8 cellular contexts compared by ENCODE assay signal in genomic region chr3:10263549-10264363, GRCh38. TPM values are rescaled to one million over a fixed set of nuclear protein-coding genes. Genes with fewer than 3 reads are reported as not detected.
DNase-seq lines count a peak whose midpoint lies in the region; ATAC-seq and TF ChIP-seq lines count a peak whose summit lies in the region.

No MANE protein-coding gene starts in this region.

- H3K4me3 Mint-ChIP-seq in CD4-positive, alpha-beta memory T cell: peak overlapping the region; percentile 72 to 91 (median 80)

- DNase-seq in CD4-positive, alpha-beta memory T cell: peak; percentile 66 to 80 (median 71)
- DNase-seq in LHCN-M2 (ENCODE audit: low read depth) (peak; percentile 29), erythroblast (lab: John Stamatoyannopoulos, UW) (peak; percentile 42 to 48), ovary (peak; percentile 50 to 75 (median 63)), upper lobe of left lung (peak in 1 of 2 donors; percentile 80), NCI-H1417 (lab: John Stamatoyannopoulos, UW) (no peak)
- DNase-seq in activated CD8-positive, alpha-beta memory T cell treated with anti-CD3 and anti-CD28 coated beads, Interleukin-2, amount 50 U/mL, for 1 hour (ENCODE audit: extremely low read depth): peak; percentile 42

- H3K27ac Mint-ChIP-seq in CD4-positive, alpha-beta memory T cell: peak overlapping the region; percentile 78 to 97 (median 91)

- peaks cover 58 to 69% of the 10 kb centered on the region in 2 donors for H3K36me3 Mint-ChIP-seq in CD4-positive, alpha-beta memory T cell

- H3K4me1 Mint-ChIP-seq in CD4-positive, alpha-beta memory T cell: peaks cover 48 to 93% (median 75%) of the 10 kb centered on the region in 4 donors

- no peaks in the 10 kb centered on the region for H3K9me3 ChIP-seq in CD4-positive, alpha-beta memory T cell (ENCODE audit: control insufficient read depth in 1 of 2, low read length in 2 of 2)
- H3K9me3 ChIP-seq in ovary (no peaks in the 10 kb centered on the region), upper lobe of left lung (no peaks in the 10 kb centered on the region)

- ATAC-seq in upper lobe of left lung (ENCODE audit: low FRiP score in 2 of 2) (peak in 1 of 2 donors; percentile 73), HG03196 (IDR thresholded peaks at IDR 0.05; ENCODE audit: unreplicated experiment) (no peak)

- H3K4me1 ChIP-seq in CD4-positive, alpha-beta memory T cell (ENCODE audit: insufficient read depth, low read length): peaks cover 83% of the 10 kb centered on the region
- H3K4me1 ChIP-seq in ovary (ENCODE audit: insufficient read depth) (peaks cover 6% of the 10 kb centered on the region), upper lobe of left lung (peaks cover 4 to 22% (median 7%) of the 10 kb centered on the region in 4 donors)

- CTCF ChIA-PET in CD4-positive, alpha-beta memory T cell (lab: Charles Lee; ENCODE audit: partially characterized antibody): interaction anchor here (0.7 to 5.3 kb wide), 30 partner anchors 8 to 832 kb away, joined by 3 to 67 read pairs (median 4); partner anchors contain the start of genes CRELD1, IRAK2, TATDN2 and VHL

- no peaks in the 10 kb centered on the region for H3K9me3 Mint-ChIP-seq in CD4-positive, alpha-beta memory T cell

- H3K27me3 Mint-ChIP-seq in CD4-positive, alpha-beta memory T cell: no peaks in the 10 kb centered on the region

- TF ChIP-seq POLR2A in erythroblast (IDR thresholded peaks at IDR 0.05; ENCODE audit: low read length): no peak
- no peak for TF ChIP-seq POLR2A in ovary (IDR thresholded peaks at IDR 0.05)
- no peak for TF ChIP-seq POLR2A in upper lobe of left lung (IDR thresholded peaks at IDR 0.05)

- H3K27ac ChIP-seq in CD4-positive, alpha-beta memory T cell (ENCODE audit: low read depth, low read length): peak overlapping the region; percentile 64
- H3K27ac ChIP-seq in ovary (peak overlapping the region in 1 of 2 donors; percentile 67), upper lobe of left lung (peak overlapping the region in 1 of 4 donors; percentile 14)

- intact Hi-C loops in CD4-positive, alpha-beta memory T cell (cut with micrococcal nuclease): loop anchor here (1.0 kb wide), 3 partner anchors 15 to 99 kb away; partner anchors contain the start of genes IRAK2 and TATDN2
- intact Hi-C loops in ovary (cut with DNase I): no loop called here

- peak in 2 of 3 donors; percentile 46 to 54 for TF ChIP-seq CTCF in ovary (IDR thresholded peaks at IDR 0.05)
- TF ChIP-seq CTCF in upper lobe of left lung (IDR thresholded peaks at IDR 0.05): peak; percentile 24 to 45 (median 30)

- WGBS in ovary, 3 donors: 14 to 26% (median 16%) methylated on average over 12 of the region's 12 CpGs
- 52 to 57% methylated on average over 12 of the region's 12 CpGs for WGBS in upper lobe of left lung, 2 donors

- TF ChIP-seq EP300 in ovary (IDR thresholded peaks at IDR 0.05) (no peak), upper lobe of left lung (IDR thresholded peaks at IDR 0.05) (no peak)

- peaks cover 26% of the 10 kb centered on the region for H3K36me3 ChIP-seq in CD4-positive, alpha-beta memory T cell (ENCODE audit: insufficient read depth, low read length)
- H3K36me3 ChIP-seq in ovary (no peaks in the 10 kb centered on the region), upper lobe of left lung (peaks cover 8 to 47% (median 32%) of the 10 kb centered on the region in 4 donors)

- POLR2A ChIA-PET in CD4-positive, alpha-beta memory T cell (lab: Charles Lee; ENCODE audit: partially characterized antibody): interaction anchor here (0.7 to 4.4 kb wide), 22 partner anchors 9 to 868 kb away, joined by 3 to 62 read pairs (median 4); partner anchors contain the start of genes ARPC4, BRK1, CRELD1 and SEC13

- H3K4me3 ChIP-seq in CD4-positive, alpha-beta memory T cell (ENCODE audit: low read length in 2 of 2): peak overlapping the region in 1 of 2 donors; percentile 22
- H3K4me3 ChIP-seq in ovary (peak overlapping the region; percentile 6), upper lobe of left lung (no peak overlapping the region)

- no peaks in the 10 kb centered on the region for H3K27me3 ChIP-seq in CD4-positive, alpha-beta memory T cell (ENCODE audit: insufficient read depth, low read length)
- H3K27me3 ChIP-seq in ovary: no peaks in the 10 kb centered on the region
- H3K27me3 ChIP-seq in upper lobe of left lung: no peaks in the 10 kb centered on the region

RNA-seq across cellular contexts. Expression of gene TATDN2, which starts 15.5 kb away (rescaled TPM):
- 10 to 100 TPM; 76.1 to 79.3 TPM for total RNA-seq in CD4-positive, alpha-beta memory T cell
- 10 to 100 TPM in 1 of 2 donors, 1 to 10 TPM in 1; 8.4 to 20.1 TPM for polyA plus RNA-seq in CD4-positive, alpha-beta memory T cell
- 11.4 and 12.9 TPM in 2 replicates for total RNA-seq in LHCN-M2 (2014; rRNA removed)
- 21.0 TPM for polyA plus RNA-seq in LHCN-M2 (2012)
- 10 to 100 TPM; 17.3 to 46.4 (median 41.2) TPM for total RNA-seq in ovary
- 10 to 100 TPM; 25.3 to 29.4 TPM for polyA plus RNA-seq in ovary
- total RNA-seq in upper lobe of left lung: 10 to 100 TPM; 20.3 to 34.6 (median 26.0) TPM

RNA-seq across cellular contexts. Expression of gene GHRL, which starts 29.0 kb away (rescaled TPM):
- 1 to 10 TPM in 1 of 2 experiments, not detected in 1; 1.1 TPM for total RNA-seq in CD4-positive, alpha-beta memory T cell
- polyA plus RNA-seq in CD4-positive, alpha-beta memory T cell: under 1 TPM in 1 of 2 donors, not detected in 1; 0.75 TPM
- total RNA-seq in LHCN-M2 (2014; rRNA removed) (not detected in 2 replicates), ovary (1 to 10 TPM in 5 of 7 donors, under 1 TPM in 2; 0.24 to 2.4 (median 1.7) TPM), upper lobe of left lung (10 to 100 TPM in 1 of 6 donors, 1 to 10 TPM in 5; 1.1 to 14.7 (median 1.8) TPM)
- polyA plus RNA-seq in LHCN-M2 (2012): 0.17 TPM
- polyA plus RNA-seq in ovary: under 1 TPM; 0.23 to 0.34 TPM

RNA-seq across cellular contexts. Expression of gene SEC13, which starts 57.2 kb away (rescaled TPM):
- total RNA-seq in CD4-positive, alpha-beta memory T cell: 10 to 100 TPM; 64.1 to 67.9 TPM
- polyA plus RNA-seq in CD4-positive, alpha-beta memory T cell: 100 to 1,000 TPM; 131 to 155 TPM
- 183 and 186 TPM in 2 replicates for total RNA-seq in LHCN-M2 (2014; rRNA removed)
- 285 TPM for polyA plus RNA-seq in LHCN-M2 (2012)
- total RNA-seq in ovary: 10 to 100 TPM; 48.8 to 93.6 (median 74.5) TPM
- polyA plus RNA-seq in ovary: 10 to 100 TPM; 47.6 to 75.5 TPM
- 100 to 1,000 TPM in 2 of 6 donors, 10 to 100 TPM in 4; 70.4 to 133 (median 95.3) TPM for total RNA-seq in upper lobe of left lung

Comparison
In these comparisons a context has a peak if more than half of its experiments do, and no peak if none do; other contexts are left out.
1. DNase-seq: peak in CD4-positive, alpha-beta memory T cell (5 of 5), LHCN-M2 (single experiment), activated CD8-positive, alpha-beta memory T cell treated with anti-CD3 and anti-CD28 coated beads, Interleukin-2, amount 50 U/mL, for 1 hour (single experiment), erythroblast (2 of 2) and ovary (5 of 5); none in NCI-H1417 (0 of 3).